Comparison of ENCODE assay signal across 1 cellular context in genomic region chr2:130228005-130228404, GRCh38.
TF ChIP-seq lines count a peak whose summit lies in the region.

No MANE protein-coding gene starts in this region.

TF ChIP-seq in K562, 482 proteins besides CTCF, POLR2A, EP300 and RAD21:
- TF ChIP-seq ZFP36 (IDR thresholded peaks at IDR 0.05; ENCODE audit: low read depth, low read length, partially characterized antibody) (peak; percentile 94), GTF3C2 (IDR thresholded peaks at IDR 0.05; ENCODE audit: borderline replicate concordance, extremely low read depth, insufficient read length) (peak; percentile 9)
